ENCODE assay signal across 1 cellular context in genomic region chr5:142642427-142642826, GRCh38.
TF ChIP-seq lines count a peak whose summit lies in the region.

No MANE protein-coding gene starts in this region.

TF ChIP-seq in H1, 55 proteins besides CTCF, POLR2A, EP300 and RAD21 (continued from another document):
- TF ChIP-seq ATF2 (IDR thresholded peaks at IDR 0.05; ENCODE audit: low read length) (no peak), RFX5 (IDR thresholded peaks at IDR 0.05; ENCODE audit: borderline replicate concordance, low read depth, low read length) (no peak), SAP30 (IDR thresholded peaks at IDR 0.05; ENCODE audit: insufficient read depth, insufficient replicate concordance, low read length) (no peak), ASH2L (IDR thresholded peaks at IDR 0.05; ENCODE audit: low read length) (no peak), KDM4A (IDR thresholded peaks at IDR 0.05; ENCODE audit: low read depth, low read length, severe bottlenecking) (no peak), CHD2 (IDR thresholded peaks at IDR 0.05; ENCODE audit: low read length) (no peak), GABPA (IDR thresholded peaks at IDR 0.05; ENCODE audit: borderline replicate concordance, insufficient read depth, low read length) (no peak), SIX5 (IDR thresholded peaks at IDR 0.05; ENCODE audit: low read depth, low read length) (no peak), NRF1 (IDR thresholded peaks at IDR 0.05; ENCODE audit: low read depth, low read length) (no peak), ATF3 (IDR thresholded peaks at IDR 0.05; ENCODE audit: insufficient read depth, low read depth, low read length) (no peak)
